1 cellular context compared by ENCODE assay signal in genomic region chr15:78988361-78988911, GRCh38.
A peak's percentile ranks its signal among the peaks of the same experiment; 100 is the strongest.
TF ChIP-seq lines count a peak whose summit lies in the region.

No MANE protein-coding gene starts in this region.

TF ChIP-seq in HepG2, 621 proteins besides CTCF, POLR2A, EP300 and RAD21 (continued from another document and continues in another):
- TF ChIP-seq POGK (CRISPR knock-in tag; conservative IDR thresholded peaks at IDR 0.05) (0 out of 2 replicates have a peak, but pooled peaks have one; percentile 41), ZNF251 (CRISPR knock-in tag; IDR thresholded peaks at IDR 0.05) (no peak), GRHL1 (CRISPR knock-in tag; conservative IDR thresholded peaks at IDR 0.05) (no peak), ZNF256 (CRISPR knock-in tag; conservative IDR thresholded peaks at IDR 0.05) (no peak), ELK4 (CRISPR knock-in tag; IDR thresholded peaks at IDR 0.05; ENCODE audit: borderline replicate concordance) (no peak), ZNF207 (IDR thresholded peaks at IDR 0.05; ENCODE audit: borderline replicate concordance) (no peak), TEAD3 (CRISPR knock-in tag; optimal IDR thresholded peaks at IDR 0.05; ENCODE audit: borderline replicate concordance) (peak; percentile 94), PBX3 (CRISPR knock-in tag; IDR thresholded peaks at IDR 0.05; ENCODE audit: borderline replicate concordance) (no peak), PRDM15 (CRISPR knock-in tag; IDR thresholded peaks at IDR 0.05) (no peak), IRF9 (CRISPR knock-in tag; IDR thresholded peaks at IDR 0.05; ENCODE audit: borderline replicate concordance) (peak; percentile 32; the same call in 1 of the 2 replicates), ZNF547 (CRISPR knock-in tag; IDR thresholded peaks at IDR 0.05) (peak; percentile 32; the same call in 1 of the 2 replicates), CEBPB (IDR thresholded peaks at IDR 0.05; ENCODE audit: borderline replicate concordance, low read depth, low read length) (peak; percentile 66; the same call in 1 of the 2 replicates), ARHGAP35 (CRISPR knock-in tag; IDR thresholded peaks at IDR 0.05; ENCODE audit: borderline replicate concordance) (peak; percentile 48; the same call in 1 of the 2 replicates), ZNF235 (CRISPR knock-in tag; IDR thresholded peaks at IDR 0.05; ENCODE audit: borderline replicate concordance) (no peak), HOMEZ (CRISPR knock-in tag; IDR thresholded peaks at IDR 0.05; ENCODE audit: low read depth) (peak; percentile 65; the same call in 1 of the 2 replicates), RXRA (CRISPR knock-in tag; IDR thresholded peaks at IDR 0.05) (peak; percentile 75), ARID5B (CRISPR knock-in tag; IDR thresholded peaks at IDR 0.05) (peak; percentile 88), ZNF879 (CRISPR knock-in tag; IDR thresholded peaks at IDR 0.05) (0 out of 2 replicates have a peak, but pooled peaks have one; percentile 31), THAP11 (CRISPR knock-in tag; IDR thresholded peaks at IDR 0.05) (peak; percentile 41), ZFP82 (CRISPR knock-in tag; IDR thresholded peaks at IDR 0.05; ENCODE audit: borderline replicate concordance) (no peak), ZGPAT (CRISPR knock-in tag; IDR thresholded peaks at IDR 0.05) (peak; percentile 94), HHEX (CRISPR knock-in tag; IDR thresholded peaks at IDR 0.05) (no peak), ZNF749 (CRISPR knock-in tag; IDR thresholded peaks at IDR 0.05; ENCODE audit: borderline replicate concordance) (no peak), PATZ1 (CRISPR knock-in tag; IDR thresholded peaks at IDR 0.05) (peak; percentile 77), ZNF577 (CRISPR knock-in tag; IDR thresholded peaks at IDR 0.05; ENCODE audit: borderline replicate concordance, low read depth) (0 out of 2 replicates have a peak, but pooled peaks have one; percentile 41), ZNF83 (CRISPR knock-in tag; IDR thresholded peaks at IDR 0.05; ENCODE audit: borderline replicate concordance) (peak; percentile 53; the same call in 1 of the 2 replicates), ZNF138 (CRISPR knock-in tag; IDR thresholded peaks at IDR 0.05; ENCODE audit: low read depth) (no peak), ZNF326 (CRISPR knock-in tag; IDR thresholded peaks at IDR 0.05; ENCODE audit: borderline replicate concordance) (no peak), CBFB (CRISPR knock-in tag; IDR thresholded peaks at IDR 0.05) (no peak), ZNF7 (CRISPR knock-in tag; IDR thresholded peaks at IDR 0.05) (peak; percentile 22; the same call in 1 of the 2 replicates), ZFY (CRISPR knock-in tag; IDR thresholded peaks at IDR 0.05) (peak; percentile 79), ZNF557 (CRISPR knock-in tag; IDR thresholded peaks at IDR 0.05) (peak; percentile 84; the same call in 1 of the 2 replicates), TFAP4 (IDR thresholded peaks at IDR 0.05; ENCODE audit: borderline replicate concordance, low read depth) (peak; percentile 98), RCOR2 (CRISPR knock-in tag; IDR thresholded peaks at IDR 0.05) (peak; percentile 60; the same call in 1 of the 2 replicates)
